In the genomic region with DNA sequence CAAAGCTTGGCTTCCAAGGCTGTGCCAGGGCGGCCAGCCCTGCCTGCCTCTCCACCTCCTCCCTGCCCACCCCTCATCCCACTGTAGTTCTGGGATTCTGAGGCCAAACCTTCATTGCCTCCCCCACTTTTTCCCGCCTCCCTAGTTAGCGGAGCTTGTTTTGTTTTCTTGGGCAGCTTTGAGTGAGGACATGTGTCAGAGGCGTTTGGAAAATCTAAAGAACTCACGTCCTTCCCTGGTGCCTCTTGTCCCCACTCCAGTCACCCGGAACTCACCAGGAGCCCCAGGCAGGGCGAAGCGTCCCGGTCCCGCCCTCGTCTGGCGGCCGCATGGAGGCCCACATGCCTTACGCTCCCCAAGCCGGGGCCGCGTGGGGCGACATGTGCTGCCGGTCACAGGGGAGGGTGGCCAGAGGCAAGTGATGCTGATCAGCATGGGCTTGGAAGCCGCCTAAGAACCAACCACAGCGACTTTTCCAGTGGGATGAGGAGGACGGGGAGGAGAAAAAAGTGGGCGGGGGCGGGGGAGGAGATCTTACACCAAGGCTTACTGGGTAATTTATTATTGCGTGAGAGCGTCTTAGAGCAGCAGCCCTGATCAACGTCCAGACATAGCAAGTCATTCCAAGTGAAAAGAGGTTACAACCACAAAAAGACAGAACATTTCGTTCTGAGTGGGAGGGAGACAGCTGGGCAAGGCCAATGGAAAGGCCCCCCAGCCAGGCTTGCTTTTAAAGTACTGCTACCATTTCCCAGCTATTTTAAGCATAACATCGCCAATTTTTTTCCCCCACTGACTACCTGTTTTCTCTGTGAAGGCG, we compare ENCODE assay signal across 1 cellular context.
TF ChIP-seq lines count a peak whose summit lies in the region.

No MANE protein-coding gene starts in this region.

TF ChIP-seq in GM12878, 131 proteins besides CTCF, POLR2A, EP300 and RAD21 (continued from another document):
- TF ChIP-seq, protein P1, sequence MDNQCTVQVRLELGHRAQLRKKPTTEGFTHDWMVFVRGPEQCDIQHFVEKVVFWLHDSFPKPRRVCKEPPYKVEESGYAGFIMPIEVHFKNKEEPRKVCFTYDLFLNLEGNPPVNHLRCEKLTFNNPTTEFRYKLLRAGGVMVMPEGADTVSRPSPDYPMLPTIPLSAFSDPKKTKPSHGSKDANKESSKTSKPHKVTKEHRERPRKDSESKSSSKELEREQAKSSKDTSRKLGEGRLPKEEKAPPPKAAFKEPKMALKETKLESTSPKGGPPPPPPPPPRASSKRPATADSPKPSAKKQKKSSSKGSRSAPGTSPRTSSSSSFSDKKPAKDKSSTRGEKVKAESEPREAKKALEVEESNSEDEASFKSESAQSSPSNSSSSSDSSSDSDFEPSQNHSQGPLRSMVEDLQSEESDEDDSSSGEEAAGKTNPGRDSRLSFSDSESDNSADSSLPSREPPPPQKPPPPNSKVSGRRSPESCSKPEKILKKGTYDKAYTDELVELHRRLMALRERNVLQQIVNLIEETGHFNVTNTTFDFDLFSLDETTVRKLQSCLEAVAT (IDR thresholded peaks at IDR 0.05), result no peak
- peak; percentile 53 for TF ChIP-seq JUNB (IDR thresholded peaks at IDR 0.05)
- no peak for TF ChIP-seq TBL1XR1 (IDR thresholded peaks at IDR 0.05; ENCODE audit: low read depth, low read length)
- TF ChIP-seq POU2F2 (IDR thresholded peaks at IDR 0.05; ENCODE audit: borderline replicate concordance, low read depth, low read length), result no peak
- TF ChIP-seq BHLHE40 (IDR thresholded peaks at IDR 0.05; ENCODE audit: borderline replicate concordance in 1 of 2, low read depth in 2 of 2, low read length in 1 of 2), result 0 out of 4 replicates have a peak, but pooled peaks of 1 of the 2 experiments have one; percentile 40
- no peak for TF ChIP-seq PKNOX1 (IDR thresholded peaks at IDR 0.05)
- TF ChIP-seq RUNX3 (IDR thresholded peaks at IDR 0.05; ENCODE audit: low read length), result peak; percentile 86
- TF ChIP-seq ZNF687 (IDR thresholded peaks at IDR 0.05), result peak; percentile 93
- TF ChIP-seq, protein P2, sequence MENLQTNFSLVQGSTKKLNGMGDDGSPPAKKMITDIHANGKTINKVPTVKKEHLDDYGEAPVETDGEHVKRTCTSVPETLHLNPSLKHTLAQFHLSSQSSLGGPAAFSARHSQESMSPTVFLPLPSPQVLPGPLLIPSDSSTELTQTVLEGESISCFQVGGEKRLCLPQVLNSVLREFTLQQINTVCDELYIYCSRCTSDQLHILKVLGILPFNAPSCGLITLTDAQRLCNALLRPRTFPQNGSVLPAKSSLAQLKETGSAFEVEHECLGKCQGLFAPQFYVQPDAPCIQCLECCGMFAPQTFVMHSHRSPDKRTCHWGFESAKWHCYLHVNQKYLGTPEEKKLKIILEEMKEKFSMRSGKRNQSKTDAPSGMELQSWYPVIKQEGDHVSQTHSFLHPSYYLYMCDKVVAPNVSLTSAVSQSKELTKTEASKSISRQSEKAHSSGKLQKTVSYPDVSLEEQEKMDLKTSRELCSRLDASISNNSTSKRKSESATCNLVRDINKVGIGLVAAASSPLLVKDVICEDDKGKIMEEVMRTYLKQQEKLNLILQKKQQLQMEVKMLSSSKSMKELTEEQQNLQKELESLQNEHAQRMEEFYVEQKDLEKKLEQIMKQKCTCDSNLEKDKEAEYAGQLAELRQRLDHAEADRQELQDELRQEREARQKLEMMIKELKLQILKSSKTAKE (IDR thresholded peaks at IDR 0.05; ENCODE audit: low read depth, poor library complexity, severe bottlenecking), result peak; percentile 68
- peak; percentile 80 to 81 for TF ChIP-seq IKZF2 (IDR thresholded peaks at IDR 0.05)
- TF ChIP-seq FOXK2 (IDR thresholded peaks at IDR 0.05), result no peak
- TF ChIP-seq NKRF (conservative IDR thresholded peaks at IDR 0.05), result 0 out of 2 replicates have a peak, but pooled peaks have one; percentile 23
- no peak for TF ChIP-seq CEBPB (IDR thresholded peaks at IDR 0.05; ENCODE audit: borderline replicate concordance in 1 of 2, low read depth in 2 of 2, low read length in 2 of 2)
- TF ChIP-seq EED (IDR thresholded peaks at IDR 0.05; ENCODE audit: low read depth), result peak; percentile 78
- no peak for TF ChIP-seq CBX5 (IDR thresholded peaks at IDR 0.05; ENCODE audit: low read depth)
- no peak for TF ChIP-seq CHD1 (IDR thresholded peaks at IDR 0.05; ENCODE audit: low read depth, low read length)
- TF ChIP-seq MAX (IDR thresholded peaks at IDR 0.05; ENCODE audit: low read depth, low read length), result peak; percentile 81; the same call in 1 of the 2 replicates
- TF ChIP-seq CBFB (IDR thresholded peaks at IDR 0.05; ENCODE audit: low read depth), result 0 out of 2 replicates have a peak, but pooled peaks have one; percentile 19
